In the genomic region with DNA sequence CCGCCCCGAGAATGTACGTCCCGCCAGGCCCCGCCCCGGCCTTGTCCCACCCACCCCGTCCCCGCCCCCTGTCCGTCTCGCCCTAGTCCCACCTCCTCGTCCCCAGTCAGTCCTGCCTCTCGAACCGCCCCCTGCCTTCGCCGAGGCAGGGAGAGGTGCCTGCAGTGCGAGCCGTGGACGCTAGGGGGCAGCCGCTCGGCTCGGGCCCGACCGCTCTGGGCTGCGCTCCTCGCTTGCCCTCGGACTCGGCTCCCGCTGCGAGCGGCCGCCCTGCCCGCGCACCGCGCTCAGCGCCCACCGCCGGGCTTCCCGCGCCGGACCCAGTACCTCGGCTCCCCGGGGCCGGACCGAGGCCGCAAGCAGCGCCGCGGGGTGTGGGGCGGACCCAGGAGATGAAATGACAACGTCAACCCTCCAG, we compare ENCODE assay signal across 8 cellular contexts. TPM values are rescaled to one million over a fixed set of nuclear protein-coding genes. Genes with fewer than 3 reads are reported as not detected.
DNase-seq lines count a peak whose midpoint lies in the region; TF ChIP-seq lines count a peak whose summit lies in the region.

A gene (plus strand): TSS at position 236 of the 418 bp plus-strand sequence. CDS start 162 bp downstream, at position 398.

- H2BK120ac ChIP-seq in H9 (ENCODE audit: low read depth, low read length, poor library complexity, severe bottlenecking), result no peak within 1 kb of the TSS

- H3K27me3 Mint-ChIP-seq in H9 (ENCODE audit: low read depth) (no peaks in the 10 kb centered on the region; the same call in 1 of the 2 replicates), neural crest cell (ENCODE audit: low read depth) (no peaks in the 10 kb centered on the region)

- H2BK12ac ChIP-seq in H9 (ENCODE audit: insufficient read length, low read depth, low read length), result no peak within 1 kb of the TSS

- H3K27me3 ChIP-seq in H9 (ENCODE audit: insufficient read depth, low read length) (no peaks in the 10 kb centered on the region), stomach smooth muscle (ENCODE audit: control insufficient read depth in 1 of 2, insufficient read depth in 2 of 2, low read length in 2 of 2) (no peaks in the 10 kb centered on the region)

- H3K4me1 ChIP-seq in H9 (ENCODE audit: insufficient read depth, low read length), result peaks cover 2% of the 10 kb centered on the region; the same call in 1 of the 2 replicates
- peaks cover 11% of the 10 kb centered on the region for H3K4me1 ChIP-seq in stomach smooth muscle (ENCODE audit: control insufficient read depth, insufficient read depth, low read length)

- H4K5ac ChIP-seq in H9 (ENCODE audit: insufficient read length, low read depth, low read length), result no peak within 1 kb of the TSS

- no peak within 1 kb of the TSS for H3K56ac ChIP-seq in H9 (ENCODE audit: insufficient read length, low read depth, low read length)

- H4K20me1 ChIP-seq in H9 (ENCODE audit: control insufficient read depth, insufficient read depth, insufficient read length), result no peaks in the 10 kb centered on the region

- peak; percentile 84 for TF ChIP-seq CTCF in H9 (conservative IDR thresholded peaks at IDR 0.05)
- peak; percentile 87 for TF ChIP-seq CTCF in neural crest cell (conservative IDR thresholded peaks at IDR 0.05)

- H3K4me2 ChIP-seq in H9 (ENCODE audit: insufficient read depth, insufficient read length, low read length), result peak within 1 kb of the TSS; percentile 42

- H3K9me3 ChIP-seq in H9 (ENCODE audit: control insufficient read depth, low read depth, low read length), result no peaks in the 10 kb centered on the region
- H3K9me3 ChIP-seq in stomach smooth muscle (ENCODE audit: control insufficient read depth in 2 of 2, low read length in 2 of 2), result no peaks in the 10 kb centered on the region

- no peak within 1 kb of the TSS for H3K23ac ChIP-seq in H9 (ENCODE audit: insufficient read length, low read depth, low read length)

- H3K36me3 ChIP-seq in stomach smooth muscle (ENCODE audit: control insufficient read depth in 2 of 2, insufficient read depth in 2 of 2, low read length in 2 of 2), result peaks cover 2 to 18% of the 10 kb centered on the region in 2 donors

- WGBS in H9 (ENCODE audit: extremely low coverage, insufficient read length, low lambda C conversion rate), result no CpG with 5 or more reads among the region's 51 CpGs

- no peak within 1 kb of the TSS for H3T11ph ChIP-seq in H9 (ENCODE audit: low read length)

- no peak within 1 kb of the TSS for H2AFZ ChIP-seq in H9 (ENCODE audit: low read length)

- H3K79me1 ChIP-seq in H9 (ENCODE audit: insufficient read depth, low read depth, low read length, poor library complexity, severe bottlenecking), result peaks cover 7% of the 10 kb centered on the region

- peaks cover 7 to 10% of the 10 kb centered on the region in 2 experiments for H3K4me1 Mint-ChIP-seq in H9
- H3K4me1 Mint-ChIP-seq in neural crest cell, result peaks cover 19% of the 10 kb centered on the region

- no peak within 1 kb of the TSS for H3K4ac ChIP-seq in H9 (ENCODE audit: low read depth, low read length)

- no peak within 1 kb of the TSS for H2BK5ac ChIP-seq in H9 (ENCODE audit: insufficient read length, low read length)

- no peak within 1 kb of the TSS for H4K8ac ChIP-seq in H9 (replicated peaks; ENCODE audit: insufficient read length, low read depth, low read length)

- peaks cover 3% of the 10 kb centered on the region; the same call in 1 of the 2 replicates for H3K79me2 ChIP-seq in H9 (ENCODE audit: insufficient read depth, low read length)

- H2BK15ac ChIP-seq in H9 (ENCODE audit: low read depth, low read length), result no peak within 1 kb of the TSS

- DNase-seq in GDM1 (lab: John Stamatoyannopoulos, UW) (peak; percentile 85), H9 (peak; percentile 96), M059J (ENCODE audit: low read depth) (peak; percentile 91), SHP77 (lab: John Stamatoyannopoulos, UW) (peak; percentile 84 to 90), fibroblast of the conjunctiva (ENCODE audit: low read depth) (peak; percentile 96), neural crest cell (ENCODE audit: low read depth, low spot score) (peak; percentile 99)
- peak; percentile 99 for DNase-seq in activated effector memory CD4-positive, alpha-beta T cell treated with anti-CD3 and anti-CD28 coated beads, Interleukin-2, amount 50 U/mL, for 16 hours

- H4K91ac ChIP-seq in H9 (ENCODE audit: insufficient read length, low read depth, low read length), result no peak within 1 kb of the TSS

- H3K18ac ChIP-seq in H9 (ENCODE audit: insufficient read length, low read depth, low read length), result no peak within 1 kb of the TSS

- no peak within 1 kb of the TSS for H3K27ac ChIP-seq in H9 (ENCODE audit: insufficient read length, low read depth, low read length)
- H3K27ac ChIP-seq in stomach smooth muscle (ENCODE audit: low read length), result peak within 1 kb of the TSS; percentile 69

- peak within 1 kb of the TSS; percentile 89 to 96 (median 95) for H3K27ac Mint-ChIP-seq in H9
- H3K27ac Mint-ChIP-seq in neural crest cell (ENCODE audit: unreplicated experiment), result peak within 1 kb of the TSS; percentile 96

- peaks cover 18 to 29% (median 20%) of the 10 kb centered on the region in 3 experiments; a peak in 6 of 7 replicates for H3K36me3 Mint-ChIP-seq in H9 (ENCODE audit: insufficient read depth in 1 of 3, low read depth in 3 of 3)
- H3K36me3 Mint-ChIP-seq in neural crest cell (ENCODE audit: low read depth), result peaks cover 9% of the 10 kb centered on the region

- H2AK5ac ChIP-seq in H9 (ENCODE audit: insufficient read length, low read length), result no peak within 1 kb of the TSS

- H3K9me3 Mint-ChIP-seq in H9 (no peaks in the 10 kb centered on the region; a peak in 2 of 5 replicates), neural crest cell (no peaks in the 10 kb centered on the region)

- H3K23me2 ChIP-seq in H9 (ENCODE audit: insufficient read length, low read depth, low read length, poor library complexity, severe bottlenecking), result peaks cover 6% of the 10 kb centered on the region

- H3K4me3 Mint-ChIP-seq in H9 (peak within 1 kb of the TSS; percentile 100), neural crest cell (peak within 1 kb of the TSS; percentile 99)

- peak within 1 kb of the TSS; percentile 89 to 92 for H3K4me3 ChIP-seq in stomach smooth muscle (ENCODE audit: low read length in 2 of 2)

- peak within 1 kb of the TSS; percentile 50; the same call in 1 of the 2 replicates for H3K14ac ChIP-seq in H9 (ENCODE audit: insufficient read depth, low read length)

- H3K9ac ChIP-seq in H9 (ENCODE audit: extremely low read depth, insufficient read length, low read length), result peak within 1 kb of the TSS; percentile 45
- H3K9ac ChIP-seq in stomach smooth muscle (ENCODE audit: low read length in 2 of 2), result peak within 1 kb of the TSS; percentile 90 to 93

- no peak within 1 kb of the TSS for H2BK20ac ChIP-seq in H9 (ENCODE audit: low read depth, low read length, poor library complexity, severe bottlenecking)

RNA-seq across cellular contexts. Expression of the gene that starts here (rescaled TPM):
- total RNA-seq in H9 (2021) (27.1 and 28.3 TPM in 2 replicates), neural crest cell (35.3 and 36.5 TPM in 2 replicates)
- total RNA-seq in M059J (2014; rRNA removed; shearing (Covaris generic)), result 27.8 and 32.1 TPM in 2 replicates
